In genomic region chr10:29039659-29040309, GRCh38 we compare ENCODE assay signal across 13 cellular contexts.
A peak's percentile ranks its signal among the peaks of the same experiment; 100 is the strongest.
DNase-seq lines count a peak whose midpoint lies in the region; ATAC-seq and TF ChIP-seq lines count a peak whose summit lies in the region.
"Had no signal": no experiment of that assay in that cellular context is flagged by ENCODE, and none has a peak within 500 bp of the region (broad histone marks: within the 10 kb centered on the region; RNA-seq: fewer than 3 reads in every experiment).

No MANE protein-coding gene starts in this region.

- TF ChIP-seq CTCF in SK-N-SH (IDR thresholded peaks at IDR 0.05), result no peak
- no peak for TF ChIP-seq CTCF in fibroblast of villous mesenchyme (IDR thresholded peaks at IDR 0.05; ENCODE audit: insufficient read depth, low read depth, low read length)
- no peak for TF ChIP-seq CTCF in thyroid gland (IDR thresholded peaks at IDR 0.05)

- no peak for TF ChIP-seq POLR2A in thyroid gland (IDR thresholded peaks at IDR 0.05)

- no peaks in the 10 kb centered on the region for H3K9me3 Mint-ChIP-seq in activated CD4-positive, alpha-beta memory T cell treated with anti-CD3 and anti-CD28 coated beads, Interleukin-2, amount 10 ng/mL, durations not matched to agents 7 days and 5 days

- H3K4ac ChIP-seq in trophoblast cell (ENCODE audit: low read depth, low read length), result no peak overlapping the region

- no peak overlapping the region for H4K91ac ChIP-seq in trophoblast cell (ENCODE audit: low read depth, low read length)

- H3K9ac ChIP-seq in SK-N-SH (no peak overlapping the region), trophoblast cell (ENCODE audit: low read length) (no peak overlapping the region)

- no peak for TF ChIP-seq RAD21 in SK-N-SH (IDR thresholded peaks at IDR 0.05; ENCODE audit: low read length)

- no peak overlapping the region for H3K18ac ChIP-seq in trophoblast cell (ENCODE audit: low read length)

- no peak overlapping the region for H3K23ac ChIP-seq in trophoblast cell (ENCODE audit: low read length)

- no peak for ATAC-seq in GM21390 (IDR thresholded peaks at IDR 0.05; ENCODE audit: unreplicated experiment)

- WGBS in SK-N-SH (ENCODE audit: low lambda C conversion rate), result 29% methylated on average over 3 of the region's 3 CpGs
- no CpG with 5 or more reads among the region's 3 CpGs for WGBS in trophoblast cell (ENCODE audit: extremely low coverage, insufficient coverage, insufficient read length)
- WGBS in thyroid gland, 2 donors, result 54 to 59% methylated on average over 3 of the region's 3 CpGs

- H3K79me2 ChIP-seq in SK-N-SH (ENCODE audit: insufficient read depth), result no peaks in the 10 kb centered on the region
- no peaks in the 10 kb centered on the region for H3K79me2 ChIP-seq in trophoblast cell (ENCODE audit: control insufficient read depth, insufficient read depth, low read length, poor library complexity)

- H3K14ac ChIP-seq in trophoblast cell (ENCODE audit: low read length), result no peak overlapping the region

- no peak overlapping the region for H2AFZ ChIP-seq in SK-N-SH (ENCODE audit: low read depth)
- no peak overlapping the region for H2AFZ ChIP-seq in trophoblast cell (ENCODE audit: insufficient read depth, low read length, poor library complexity)

- no peak overlapping the region for H4K8ac ChIP-seq in trophoblast cell (ENCODE audit: low read depth, low read length)

- intact Hi-C loops in thyroid gland (cut with DNase I), result no loop called here

- H3K9me3 ChIP-seq in SK-N-SH (no peaks in the 10 kb centered on the region), trophoblast cell (ENCODE audit: insufficient read depth, low read depth, low read length) (peaks cover 2% of the 10 kb centered on the region), thyroid gland (no peaks in the 10 kb centered on the region)
- H3K9me3 ChIP-seq: adrenal gland had no signal

- no peaks in the 10 kb centered on the region for H3K36me3 Mint-ChIP-seq in activated CD4-positive, alpha-beta memory T cell treated with anti-CD3 and anti-CD28 coated beads, Interleukin-2, amount 10 ng/mL, durations not matched to agents 7 days and 5 days (ENCODE audit: low read depth)

- H3K4me1 ChIP-seq in SK-N-SH (ENCODE audit: control insufficient read depth in 1 of 2, insufficient read depth in 2 of 2, low read depth in 1 of 2, low read length in 1 of 2), result peaks cover 6 to 9% of the 10 kb centered on the region in 2 experiments; a peak in 3 of 4 replicates
- peaks cover 0 to 3% of the 10 kb centered on the region in 2 experiments for H3K4me1 ChIP-seq in trophoblast cell (ENCODE audit: control insufficient read depth in 1 of 2, insufficient read depth in 2 of 2, low read length in 2 of 2)
- H3K4me1 ChIP-seq in thyroid gland, result no peaks in the 10 kb centered on the region
- H3K4me1 ChIP-seq: adrenal gland had no signal

- H3K4me3 ChIP-seq in SK-N-SH (ENCODE audit: low read depth in 2 of 2, low read length in 1 of 2) (no peak overlapping the region), fibroblast of villous mesenchyme (ENCODE audit: low read depth, low read length) (no peak overlapping the region), trophoblast cell (ENCODE audit: low read depth, low read length) (no peak overlapping the region), thyroid gland (replicated peaks in 1 of 3) (no peak overlapping the region)
- H3K4me3 ChIP-seq: adrenal gland had no signal

- peak overlapping the region; percentile 36 for H2BK12ac ChIP-seq in trophoblast cell (ENCODE audit: low read length)

- no peaks in the 10 kb centered on the region for H3K9me2 ChIP-seq in SK-N-SH

- H3K27me3 ChIP-seq in SK-N-SH (ENCODE audit: insufficient read depth) (no peaks in the 10 kb centered on the region), trophoblast cell (ENCODE audit: insufficient read depth, low read length) (no peaks in the 10 kb centered on the region), thyroid gland (no peaks in the 10 kb centered on the region)
- H3K27me3 ChIP-seq: adrenal gland had no signal

- H3F3A ChIP-seq in SK-N-SH (replicated peaks; ENCODE audit: insufficient read depth), result no peaks in the 10 kb centered on the region

- H4K20me1 ChIP-seq in SK-N-SH (ENCODE audit: insufficient read depth), result no peaks in the 10 kb centered on the region

- CTCF ChIA-PET in SK-N-SH (lab: Yijun Ruan, JAX), result interaction anchor here (0.9 kb wide), 1 partner anchor 14 kb away, joined by 3 read pairs; no protein-coding TSS in a partner anchor
- CTCF ChIA-PET in activated CD4-positive, alpha-beta memory T cell treated with anti-CD3 and anti-CD28 coated beads, Interleukin-2, amount 10 ng/mL, durations not matched to agents 7 days and 5 days (lab: Charles Lee), result interaction anchor here (0.6 kb wide), 1 partner anchor 1467 kb away, joined by 3 read pairs; no protein-coding TSS in a partner anchor

- peaks cover 2% of the 10 kb centered on the region for H3K4me1 Mint-ChIP-seq in activated CD4-positive, alpha-beta memory T cell treated with anti-CD3 and anti-CD28 coated beads, Interleukin-2, amount 10 ng/mL, durations not matched to agents 7 days and 5 days

- no peak overlapping the region for H3K4me3 Mint-ChIP-seq in activated CD4-positive, alpha-beta memory T cell treated with anti-CD3 and anti-CD28 coated beads, Interleukin-2, amount 10 ng/mL, durations not matched to agents 7 days and 5 days
- H3K4me3 Mint-ChIP-seq: stimulated activated naive CD8-positive, alpha-beta T cell treated with anti-CD3 and anti-CD28 coated beads, Interleukin-15, Interleukin-2, amounts not matched to agents 100 ng/mL and 50 ng/mL, for 24 hours had no signal

- TF ChIP-seq EP300 in SK-N-SH (IDR thresholded peaks at IDR 0.05; ENCODE audit: borderline replicate concordance in 1 of 2, low read depth in 1 of 2, low read length in 1 of 2), result 0 out of 4 replicates have a peak, but pooled peaks of 1 of the 2 experiments have one; percentile 30

- POLR2A ChIA-PET in SK-N-SH (lab: Yijun Ruan, JAX), result no interaction called here
- POLR2A ChIA-PET in activated CD4-positive, alpha-beta memory T cell treated with anti-CD3 and anti-CD28 coated beads, Interleukin-2, amount 10 ng/mL, durations not matched to agents 7 days and 5 days (lab: Charles Lee), result no interaction called here

- H3K27me3 Mint-ChIP-seq in activated CD4-positive, alpha-beta memory T cell treated with anti-CD3 and anti-CD28 coated beads, Interleukin-2, amount 10 ng/mL, durations not matched to agents 7 days and 5 days, result no peaks in the 10 kb centered on the region

- H3K27ac Mint-ChIP-seq in activated CD4-positive, alpha-beta memory T cell treated with anti-CD3 and anti-CD28 coated beads, Interleukin-2, amount 10 ng/mL, durations not matched to agents 7 days and 5 days, result no peak overlapping the region
- H3K27ac Mint-ChIP-seq: stimulated activated naive CD8-positive, alpha-beta T cell treated with anti-CD3 and anti-CD28 coated beads, Interleukin-15, Interleukin-2, amounts not matched to agents 100 ng/mL and 50 ng/mL, for 24 hours had no signal

- H3K4me2 ChIP-seq in SK-N-SH, result no peak overlapping the region
- no peak overlapping the region for H3K4me2 ChIP-seq in trophoblast cell (ENCODE audit: low read length)

- H3K27ac ChIP-seq in SK-N-SH (ENCODE audit: low read depth in 2 of 2, low read length in 1 of 2) (no peak overlapping the region), trophoblast cell (ENCODE audit: low read depth, low read length) (no peak overlapping the region), thyroid gland (no peak overlapping the region)

- H2AK5ac ChIP-seq in trophoblast cell (ENCODE audit: low read length), result no peak overlapping the region

- no peak overlapping the region for H2BK5ac ChIP-seq in trophoblast cell (ENCODE audit: low read depth, low read length, poor library complexity)

- no peak overlapping the region for H2BK120ac ChIP-seq in trophoblast cell (ENCODE audit: insufficient read depth, low read length, poor library complexity)

- peaks cover 3% of the 10 kb centered on the region for H3K79me1 ChIP-seq in trophoblast cell (ENCODE audit: low read length)

- peak; percentile 3 for DNase-seq in Daoy (ENCODE audit: low read depth)
- DNase-seq in SK-N-SH, result no peak
- peak; percentile 80 for DNase-seq in fibroblast of villous mesenchyme (ENCODE audit: low read depth)
- DNase-seq in trophoblast cell, result peak; percentile 16 to 84
- no peak for DNase-seq in activated CD4-positive, alpha-beta memory T cell treated with anti-CD3 and anti-CD28 coated beads, Interleukin-2, amount 10 ng/mL, durations not matched to agents 7 days and 5 days
- no peak for DNase-seq in thyroid gland
- no peak for DNase-seq in NCI-H2107 (lab: John Stamatoyannopoulos, UW)
- DNase-seq: activated T-cell treated with anti-CD3 and anti-CD28 coated beads for 4 hours; effector CD8-positive, alpha-beta T cell; hippocampal formation had no signal

- H3K36me3 ChIP-seq in SK-N-SH (replicated peaks in 1 of 2; ENCODE audit: control insufficient read depth in 1 of 2, insufficient read depth in 2 of 2, low read length in 1 of 2), result no peaks in the 10 kb centered on the region
- H3K36me3 ChIP-seq in trophoblast cell (ENCODE audit: control insufficient read depth in 1 of 2, insufficient read depth in 2 of 2, low read length in 2 of 2), result no peaks in the 10 kb centered on the region
- H3K36me3 ChIP-seq in thyroid gland, result no peaks in the 10 kb centered on the region
- H3K36me3 ChIP-seq: adrenal gland had no signal

- no peak overlapping the region for H4K12ac ChIP-seq in trophoblast cell (ENCODE audit: low read depth, low read length)

TF ChIP-seq in SK-N-SH, 30 proteins besides CTCF, POLR2A, EP300 and RAD21 (continues in another document):
- TF ChIP-seq SMC3 (IDR thresholded peaks at IDR 0.05; ENCODE audit: low read depth, low read length) (no peak), JUND (IDR thresholded peaks at IDR 0.05) (no peak), NRF1 (IDR thresholded peaks at IDR 0.05; ENCODE audit: low read depth, low read length) (no peak), FOXJ3 (CRISPR knock-in tag; IDR thresholded peaks at IDR 0.05) (no peak), USF2 (IDR thresholded peaks at IDR 0.05; ENCODE audit: borderline replicate concordance, low read depth, low read length) (no peak), FOXM1 (IDR thresholded peaks at IDR 0.05; ENCODE audit: low read depth) (no peak), GATA2 (CRISPR knock-in tag; IDR thresholded peaks at IDR 0.05) (no peak)

Comparison
In these comparisons a context has a peak if more than half of its experiments do, and no peak if none do; other contexts are left out.
1. DNase-seq: peak in Daoy (single experiment), fibroblast of villous mesenchyme (single experiment) and trophoblast cell (2 of 2); none in SK-N-SH (single experiment), activated CD4-positive, alpha-beta memory T cell treated with anti-CD3 and anti-CD28 coated beads, Interleukin-2, amount 10 ng/mL, durations not matched to agents 7 days and 5 days (single experiment), thyroid gland (0 of 2) and NCI-H2107 (single experiment).